8 cellular contexts compared by ENCODE assay signal in the genomic region with DNA sequence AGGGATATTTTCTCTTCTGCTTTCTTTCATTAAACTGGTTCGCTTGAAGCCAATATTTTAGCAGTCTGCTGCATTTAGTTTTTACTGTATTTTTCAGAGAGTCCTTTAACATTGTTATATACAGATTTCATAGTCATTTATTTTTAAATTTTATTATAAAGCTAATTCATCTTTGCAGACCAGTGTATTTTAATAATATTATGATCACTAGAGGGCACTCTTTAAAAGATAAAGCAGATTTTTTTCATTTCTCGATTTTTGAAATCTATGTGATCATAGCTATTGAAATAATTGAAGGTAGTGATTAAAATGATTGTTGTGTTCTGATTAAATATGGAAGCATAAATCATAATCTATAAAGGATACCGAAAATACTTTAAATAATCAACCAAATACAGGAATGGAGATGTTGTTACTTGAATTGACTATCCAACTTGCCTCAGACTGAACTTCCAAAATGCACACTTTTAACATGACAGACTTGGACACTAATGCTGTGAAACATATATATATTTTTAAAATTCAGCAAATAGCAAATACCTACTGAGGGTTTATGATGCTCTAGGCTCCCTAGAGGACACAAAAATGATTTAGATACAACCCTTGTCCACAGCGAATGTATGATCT. TPM values are rescaled to one million over a fixed set of nuclear protein-coding genes. Genes with fewer than 3 reads are reported as not detected.
DNase-seq lines count a peak whose midpoint lies in the region; ATAC-seq and TF ChIP-seq lines count a peak whose summit lies in the region.

No MANE protein-coding gene starts in this region.

- H3K9me3 ChIP-seq in psoas muscle (no peaks in the 10 kb centered on the region), stomach (no peaks in the 10 kb centered on the region)

- TF ChIP-seq CTCF in psoas muscle (IDR thresholded peaks at IDR 0.05) (peak; percentile 51), stomach (IDR thresholded peaks at IDR 0.05) (peak in 2 of 7 experiments; percentile 20 to 24)

- no peaks in the 10 kb centered on the region for H3K36me3 ChIP-seq in psoas muscle (ENCODE audit: insufficient read depth in 1 of 2, low read depth in 1 of 2)
- H3K36me3 ChIP-seq in stomach, result no peaks in the 10 kb centered on the region

- no peak overlapping the region for H3K4me3 ChIP-seq in psoas muscle
- H3K4me3 ChIP-seq in stomach, result no peak overlapping the region

- H3K4me1 ChIP-seq in psoas muscle (peaks cover 10% of the 10 kb centered on the region), stomach (peaks cover 0 to 10% (median 2%) of the 10 kb centered on the region in 4 donors)

- intact Hi-C loops in psoas muscle (cut with DNase I), result loop anchor here in 1 of 2 donors (10.0 kb wide), 1 partner anchor 54 kb away; no protein-coding TSS in a partner anchor
- intact Hi-C loops in stomach (cut with DNase I; ENCODE audit: low total_unique reads), result no loop called here

- ATAC-seq in psoas muscle, result no peak

- H3K27me3 ChIP-seq in psoas muscle (ENCODE audit: insufficient read depth in 3 of 3, low read length in 2 of 3), result no peaks in the 10 kb centered on the region
- no peaks in the 10 kb centered on the region for H3K27me3 ChIP-seq in stomach

- H3K27ac ChIP-seq in psoas muscle (no peak overlapping the region), stomach (no peak overlapping the region)

- DNase-seq in DMS79 treated with DMSO at 0.1 percent for 48 hours (lab: John Stamatoyannopoulos, UW) (peak; percentile 58), DMS79 (lab: John Stamatoyannopoulos, UW) (no peak), NCI-H1105 (lab: John Stamatoyannopoulos, UW) (peak; percentile 9), cerebellar cortex (ENCODE audit: low spot score) (peak; percentile 37), psoas muscle (no peak), globus pallidus (ENCODE audit: low spot score) (no peak), stomach (no peak), NCI-H187 treated with DMSO at 0.1 percent for 48 hours (lab: John Stamatoyannopoulos, UW) (no peak)

- no peak for TF ChIP-seq POLR2A in stomach (IDR thresholded peaks at IDR 0.05)

- 54 to 67% (median 55%) methylated on average over 4 of the region's 4 CpGs for WGBS in psoas muscle, 3 donors
- 59 to 68% (median 62%) methylated on average over 4 of the region's 4 CpGs for WGBS in stomach, 5 donors

- TF ChIP-seq EP300 in stomach (IDR thresholded peaks at IDR 0.05), result no peak

RNA-seq across cellular contexts. Expression of gene ST7, which starts 35.2 kb away (rescaled TPM):
- 10 to 100 TPM in 2 of 4 donors, 1 to 10 TPM in 2; 6.3 to 12.5 (median 8.8) TPM for total RNA-seq in psoas muscle
- polyA plus RNA-seq in psoas muscle, result 10 to 100 TPM in 1 of 3 donors, 1 to 10 TPM in 2; 6.0 to 12.3 (median 6.7) TPM
- 10 to 100 TPM in 4 of 5 donors, 1 to 10 TPM in 1; 7.5 to 49.0 (median 30.4) TPM for total RNA-seq in stomach
- 10 to 100 TPM; 10.1 to 13.1 (median 12.0) TPM for polyA plus RNA-seq in stomach

Comparison
In these comparisons a context has a peak if more than half of its experiments do, and no peak if none do; other contexts are left out.
1. DNase-seq: peak in DMS79 treated with DMSO at 0.1 percent for 48 hours (single experiment), NCI-H1105 (single experiment) and cerebellar cortex (single experiment); none in DMS79 (single experiment), psoas muscle (0 of 2), globus pallidus (single experiment), stomach (single experiment) and NCI-H187 treated with DMSO at 0.1 percent for 48 hours (single experiment).